16 cellular contexts compared by ENCODE assay signal in genomic region chr2:3785220-3785889, GRCh38.
DNase-seq lines count a peak whose midpoint lies in the region; ATAC-seq and TF ChIP-seq lines count a peak whose summit lies in the region.
"Had no signal": no experiment of that assay in that cellular context is flagged by ENCODE, and none has a peak within 500 bp of the region (broad histone marks: within the 10 kb centered on the region; RNA-seq: fewer than 3 reads in every experiment).

No MANE protein-coding gene starts in this region.

- TF ChIP-seq CTCF in natural killer cell (IDR thresholded peaks at IDR 0.05) (no peak), esophagus muscularis mucosa (IDR thresholded peaks at IDR 0.05) (no peak)

- no peak overlapping the region for H3K27ac Mint-ChIP-seq in natural killer cell treated with Interleukin-12 subunit alpha and Interleukin-12 subunit beta and Interleukin-15 and Interleukin-18, amount 100 ng/mL, for 72 hours
- no peak overlapping the region for H3K27ac Mint-ChIP-seq in natural killer cell
- H3K27ac Mint-ChIP-seq: activated CD8-positive, alpha-beta T cell treated with anti-CD3 and anti-CD28 coated beads, Interleukin-2, amount 10 ng/mL, durations not matched to agents 7 days and 5 days; naive B cell; stimulated activated naive CD8-positive, alpha-beta T cell treated with anti-CD3 and anti-CD28 coated beads, Interleukin-15, Interleukin-2, amounts not matched to agents 100 ng/mL and 50 ng/mL, for 24 hours had no signal

- no peak for ATAC-seq in natural killer cell treated with Interleukin-12 subunit alpha and Interleukin-12 subunit beta and Interleukin-15 and Interleukin-18, amount 100 ng/mL, for 72 hours
- ATAC-seq in natural killer cell (no peak), GM18517 (IDR thresholded peaks at IDR 0.05; ENCODE audit: unreplicated experiment) (no peak), left cardiac atrium (no peak)
- ATAC-seq: activated CD8-positive, alpha-beta T cell treated with anti-CD3 and anti-CD28 coated beads, Interleukin-2, amount 10 ng/mL, durations not matched to agents 7 days and 5 days; lower lobe of right lung had no signal

- H3K4me1 Mint-ChIP-seq in natural killer cell treated with Interleukin-12 subunit alpha and Interleukin-12 subunit beta and Interleukin-15 and Interleukin-18, amount 100 ng/mL, for 72 hours (ENCODE audit: low read depth in 2 of 2), result peaks cover 4 to 7% of the 10 kb centered on the region in 2 donors
- H3K4me1 Mint-ChIP-seq in natural killer cell, result peaks cover 7% of the 10 kb centered on the region in 2 donors

- no peak overlapping the region for H3K4me3 Mint-ChIP-seq in natural killer cell treated with Interleukin-12 subunit alpha and Interleukin-12 subunit beta and Interleukin-15 and Interleukin-18, amount 100 ng/mL, for 72 hours
- no peak overlapping the region for H3K4me3 Mint-ChIP-seq in natural killer cell
- H3K4me3 Mint-ChIP-seq: activated CD8-positive, alpha-beta T cell treated with anti-CD3 and anti-CD28 coated beads, Interleukin-2, amount 10 ng/mL, durations not matched to agents 7 days and 5 days; naive B cell; stimulated activated naive CD8-positive, alpha-beta T cell treated with anti-CD3 and anti-CD28 coated beads, Interleukin-15, Interleukin-2, amounts not matched to agents 100 ng/mL and 50 ng/mL, for 24 hours had no signal

- H3K27me3 ChIP-seq in esophagus muscularis mucosa, result peaks cover 0 to 11% (median 0%) of the 10 kb centered on the region in 4 donors

- H3K27ac ChIP-seq in esophagus muscularis mucosa (replicated peaks in 1 of 4), result no peak overlapping the region
- H3K27ac ChIP-seq: lower lobe of right lung had no signal

- intact Hi-C loops in natural killer cell (cut with micrococcal nuclease) (no loop called here), esophagus muscularis mucosa (cut with DNase I) (no loop called here), left cardiac atrium (cut with DNase I) (no loop called here)

- peak; percentile 31 for DNase-seq in natural killer cell treated with Interleukin-12 subunit alpha and Interleukin-12 subunit beta and Interleukin-15 and Interleukin-18, amount 100 ng/mL, for 72 hours (ENCODE audit: low spot score)
- DNase-seq in natural killer cell, result no peak
- DNase-seq in NCI-H69 (lab: John Stamatoyannopoulos, UW), result peak; percentile 28
- peak; percentile 70 for DNase-seq in esophagus muscularis mucosa (ENCODE audit: extremely low spot score)
- DNase-seq in NCI-H82 treated with DMSO at 0.1 percent for 48 hours (lab: John Stamatoyannopoulos, UW; ENCODE audit: unreplicated experiment), result no peak
- DNase-seq in left cardiac atrium, result no peak
- DNase-seq in activated CD8-positive, alpha-beta memory T cell treated with anti-CD3 and anti-CD28 coated beads for 24 hours, result no peak
- DNase-seq: activated CD8-positive, alpha-beta T cell treated with anti-CD3 and anti-CD28 coated beads, Interleukin-2, amount 10 ng/mL, durations not matched to agents 7 days and 5 days; central memory CD4-positive, alpha-beta T cell; GDM1; lower lobe of right lung; naive B cell; NCI-H1694 treated with DMSO at 0.1 percent for 48 hours; NCI-H446 had no signal

- 74% methylated on average over 15 of the region's 15 CpGs for WGBS in esophagus muscularis mucosa

- no peaks in the 10 kb centered on the region for H3K9me3 Mint-ChIP-seq in natural killer cell treated with Interleukin-12 subunit alpha and Interleukin-12 subunit beta and Interleukin-15 and Interleukin-18, amount 100 ng/mL, for 72 hours
- no peaks in the 10 kb centered on the region for H3K9me3 Mint-ChIP-seq in natural killer cell
- H3K9me3 Mint-ChIP-seq: stimulated activated naive CD8-positive, alpha-beta T cell treated with anti-CD3 and anti-CD28 coated beads, Interleukin-15, Interleukin-2, amounts not matched to agents 100 ng/mL and 50 ng/mL, for 24 hours had no signal

- no peaks in the 10 kb centered on the region for H3K36me3 ChIP-seq in esophagus muscularis mucosa
- H3K36me3 ChIP-seq: lower lobe of right lung had no signal

- H3K36me3 Mint-ChIP-seq in natural killer cell treated with Interleukin-12 subunit alpha and Interleukin-12 subunit beta and Interleukin-15 and Interleukin-18, amount 100 ng/mL, for 72 hours, result no peaks in the 10 kb centered on the region
- H3K36me3 Mint-ChIP-seq in natural killer cell, result no peaks in the 10 kb centered on the region
- H3K36me3 Mint-ChIP-seq: naive B cell had no signal

- TF ChIP-seq EP300 in esophagus muscularis mucosa (IDR thresholded peaks at IDR 0.05), result no peak

- H3K27me3 Mint-ChIP-seq in natural killer cell treated with Interleukin-12 subunit alpha and Interleukin-12 subunit beta and Interleukin-15 and Interleukin-18, amount 100 ng/mL, for 72 hours, result peaks cover 0 to 9% of the 10 kb centered on the region in 2 donors
- no peaks in the 10 kb centered on the region for H3K27me3 Mint-ChIP-seq in natural killer cell (ENCODE audit: low read depth in 2 of 2)
- H3K27me3 Mint-ChIP-seq: stimulated activated naive CD8-positive, alpha-beta T cell treated with anti-CD3 and anti-CD28 coated beads, Interleukin-15, Interleukin-2, amounts not matched to agents 100 ng/mL and 50 ng/mL, for 24 hours had no signal

- no peak overlapping the region for H3K4me3 ChIP-seq in esophagus muscularis mucosa
- H3K4me3 ChIP-seq: lower lobe of right lung had no signal

- no peaks in the 10 kb centered on the region for H3K4me1 ChIP-seq in esophagus muscularis mucosa
- H3K4me1 ChIP-seq: lower lobe of right lung had no signal

- TF ChIP-seq POLR2A in esophagus muscularis mucosa (IDR thresholded peaks at IDR 0.05; ENCODE audit: low read depth), result no peak

- H3K9me3 ChIP-seq in esophagus muscularis mucosa, result no peaks in the 10 kb centered on the region
- H3K9me3 ChIP-seq: lower lobe of right lung had no signal

Comparison
In these comparisons a context has a peak if more than half of its experiments do, and no peak if none do; other contexts are left out.
1. DNase-seq: peak in natural killer cell treated with Interleukin-12 subunit alpha and Interleukin-12 subunit beta and Interleukin-15 and Interleukin-18, amount 100 ng/mL, for 72 hours (single experiment), NCI-H69 (single experiment) and esophagus muscularis mucosa (single experiment); none in natural killer cell (single experiment), NCI-H82 treated with DMSO at 0.1 percent for 48 hours (single experiment), left cardiac atrium (single experiment) and activated CD8-positive, alpha-beta memory T cell treated with anti-CD3 and anti-CD28 coated beads for 24 hours (single experiment).